8 cellular contexts compared by ENCODE assay signal in genomic region chr11:10899542-10899830, GRCh38. TPM values are rescaled to one million over a fixed set of nuclear protein-coding genes. Genes with fewer than 3 reads are reported as not detected.
DNase-seq lines count a peak whose midpoint lies in the region; ATAC-seq, FAIRE-seq and TF ChIP-seq lines count a peak whose summit lies in the region.

No MANE protein-coding gene starts in this region.

- peak; percentile 58 for FAIRE-seq in bronchial epithelial cell (lab: Jason Lieb, UNC)

- no peak overlapping the region for H3K9ac ChIP-seq in neuronal stem cell (ENCODE audit: low read depth, low read length, poor library complexity)

- no peak overlapping the region for H3K4ac ChIP-seq in neuronal stem cell (ENCODE audit: low read length)

- H3K4me3 ChIP-seq in CD8-positive, alpha-beta memory T cell (ENCODE audit: low read length), result no peak overlapping the region
- no peak overlapping the region for H3K4me3 ChIP-seq in bronchial epithelial cell (ENCODE audit: low read depth, low read length)
- no peak overlapping the region for H3K4me3 ChIP-seq in neuronal stem cell (ENCODE audit: low read length in 2 of 2)

- no peak overlapping the region for H2BK5ac ChIP-seq in neuronal stem cell (ENCODE audit: low read length)

- H3K23ac ChIP-seq in neuronal stem cell (ENCODE audit: low read depth, low read length, poor library complexity), result peak overlapping the region; percentile 36

- WGBS in neuronal stem cell (ENCODE audit: extremely low coverage in 2 of 2, insufficient read length in 2 of 2, insufficient replicate concordance in 1 of 2), 2 donors, result no CpG with 5 or more reads among the region's 4 CpGs

- H3K14ac ChIP-seq in neuronal stem cell (ENCODE audit: low read length), result no peak overlapping the region

- peaks cover 13% of the 10 kb centered on the region in 2 donors for H3K27me3 Mint-ChIP-seq in CD8-positive, alpha-beta memory T cell

- H3K9me3 ChIP-seq in CD8-positive, alpha-beta memory T cell (ENCODE audit: low read length), result no peaks in the 10 kb centered on the region
- peaks cover 0 to 2% of the 10 kb centered on the region in 2 donors for H3K9me3 ChIP-seq in neuronal stem cell (replicated peaks in 1 of 2; ENCODE audit: control insufficient read depth in 2 of 2, insufficient read depth in 1 of 2, low read depth in 1 of 2, low read length in 2 of 2)

- H3K18ac ChIP-seq in neuronal stem cell (ENCODE audit: low read length), result peak overlapping the region; percentile 50

- H2BK120ac ChIP-seq in neuronal stem cell (ENCODE audit: low read depth, low read length), result no peak overlapping the region

- no peaks in the 10 kb centered on the region for H3K36me3 ChIP-seq in CD8-positive, alpha-beta memory T cell (ENCODE audit: insufficient read depth, low read length)
- H3K36me3 ChIP-seq in bronchial epithelial cell (ENCODE audit: control insufficient read depth, insufficient read depth, low read length), result no peaks in the 10 kb centered on the region
- no peaks in the 10 kb centered on the region for H3K36me3 ChIP-seq in neuronal stem cell (replicated peaks in 1 of 2; ENCODE audit: control insufficient read depth in 2 of 2, insufficient read depth in 2 of 2, low read length in 2 of 2)

- CTCF ChIA-PET in CD8-positive, alpha-beta memory T cell (lab: Charles Lee), result no interaction called here

- no peaks in the 10 kb centered on the region for H3K4me1 ChIP-seq in CD8-positive, alpha-beta memory T cell (ENCODE audit: insufficient read depth, low read length)
- H3K4me1 ChIP-seq in neuronal stem cell (ENCODE audit: control insufficient read depth in 2 of 2, insufficient read depth in 1 of 2, low read depth in 1 of 2, low read length in 2 of 2), result peaks cover 4 to 10% of the 10 kb centered on the region in 2 donors

- no peak overlapping the region for H3K4me3 Mint-ChIP-seq in CD8-positive, alpha-beta memory T cell

- peak overlapping the region; percentile 60 for H2BK15ac ChIP-seq in neuronal stem cell (ENCODE audit: low read length)

- H3K27ac Mint-ChIP-seq in CD8-positive, alpha-beta memory T cell, result peak overlapping the region in 1 of 8 donors; percentile 23

- no peak overlapping the region for H4K91ac ChIP-seq in neuronal stem cell (ENCODE audit: low read depth, low read length, poor library complexity)

- ATAC-seq in HG03432 (IDR thresholded peaks at IDR 0.05; ENCODE audit: unreplicated experiment), result no peak

- H3K27ac ChIP-seq in CD8-positive, alpha-beta memory T cell (ENCODE audit: low read depth, low read length), result peak overlapping the region; percentile 77
- no peak overlapping the region for H3K27ac ChIP-seq in neuronal stem cell (replicated peaks; ENCODE audit: low read length)

- POLR2A ChIA-PET in CD8-positive, alpha-beta memory T cell (lab: Charles Lee), result no interaction called here

- no peak for DNase-seq in CD8-positive, alpha-beta memory T cell
- DNase-seq in NCI-H1105 treated with DMSO at 0.1 percent for 48 hours (lab: John Stamatoyannopoulos, UW), result peak; percentile 66
- peak; percentile 99 for DNase-seq in bronchial epithelial cell (ENCODE audit: low read depth)
- DNase-seq in neuronal stem cell (ENCODE audit: low spot score), result no peak
- DNase-seq in mucosa of gallbladder (ENCODE audit: low spot score), result no peak
- no peak for DNase-seq in H4 (ENCODE audit: low spot score)
- no peak for DNase-seq in putamen (ENCODE audit: low spot score)

- peak overlapping the region; percentile 81 for H2AFZ ChIP-seq in neuronal stem cell (ENCODE audit: low read length)

- TF ChIP-seq CTCF in bronchial epithelial cell (IDR thresholded peaks at IDR 0.05; ENCODE audit: insufficient read depth, low read length, severe bottlenecking), result no peak

- no peak overlapping the region for H2BK12ac ChIP-seq in neuronal stem cell (ENCODE audit: low read length)

- H3K36me3 Mint-ChIP-seq in CD8-positive, alpha-beta memory T cell, result peaks cover 0 to 5% (median 0%) of the 10 kb centered on the region in 3 donors

- H3K4me2 ChIP-seq in neuronal stem cell (ENCODE audit: insufficient read depth, low read length, poor library complexity, severe bottlenecking), result no peak overlapping the region

- no peak overlapping the region for H4K8ac ChIP-seq in neuronal stem cell (ENCODE audit: low read depth, low read length)

- H3K27me3 ChIP-seq in CD8-positive, alpha-beta memory T cell (ENCODE audit: insufficient read depth, low read length, poor library complexity, severe bottlenecking), result no peaks in the 10 kb centered on the region
- H3K27me3 ChIP-seq in bronchial epithelial cell (ENCODE audit: control insufficient read depth, insufficient read depth, low read length), result no peaks in the 10 kb centered on the region
- H3K27me3 ChIP-seq in neuronal stem cell (ENCODE audit: control insufficient read depth in 3 of 3, insufficient read depth in 3 of 3, low read depth in 1 of 3, low read length in 3 of 3), result no peaks in the 10 kb centered on the region

- peak overlapping the region; percentile 17 for H2AK5ac ChIP-seq in neuronal stem cell (ENCODE audit: low read depth, low read length)

- no peaks in the 10 kb centered on the region for H3K9me3 Mint-ChIP-seq in CD8-positive, alpha-beta memory T cell

- no peaks in the 10 kb centered on the region for H3K4me1 Mint-ChIP-seq in CD8-positive, alpha-beta memory T cell

- no peaks in the 10 kb centered on the region for H3K79me1 ChIP-seq in neuronal stem cell (ENCODE audit: low read depth, low read length)

RNA-seq across cellular contexts. Expression of gene ZBED5, which starts 41.6 kb away (rescaled TPM):
- 10 to 100 TPM; 45.7 to 51.9 TPM for total RNA-seq in CD8-positive, alpha-beta memory T cell
- 15.1 TPM for polyA plus RNA-seq in CD8-positive, alpha-beta memory T cell
- total RNA-seq in bronchial epithelial cell (19.5 and 32.9 TPM in 2 replicates), mucosa of gallbladder (39.1 TPM)
- 43.1 TPM for polyA plus RNA-seq in neuronal stem cell (2013, experiment 1 of 2)
- polyA plus RNA-seq in neuronal stem cell (2013, experiment 2 of 2), result 42.7 TPM
- total RNA-seq in H4 (2014; rRNA removed; shearing (Covaris generic)), result 43.5 and 48.1 TPM in 2 replicates

Comparison
In these comparisons a context has a peak if more than half of its experiments do, and no peak if none do; other contexts are left out.
1. DNase-seq: peak in NCI-H1105 treated with DMSO at 0.1 percent for 48 hours (single experiment) and bronchial epithelial cell (single experiment); none in CD8-positive, alpha-beta memory T cell (0 of 5), neuronal stem cell (single experiment), mucosa of gallbladder (single experiment), H4 (single experiment) and putamen (single experiment).